ENCODE assay signal across 27 cellular contexts in the genomic region with DNA sequence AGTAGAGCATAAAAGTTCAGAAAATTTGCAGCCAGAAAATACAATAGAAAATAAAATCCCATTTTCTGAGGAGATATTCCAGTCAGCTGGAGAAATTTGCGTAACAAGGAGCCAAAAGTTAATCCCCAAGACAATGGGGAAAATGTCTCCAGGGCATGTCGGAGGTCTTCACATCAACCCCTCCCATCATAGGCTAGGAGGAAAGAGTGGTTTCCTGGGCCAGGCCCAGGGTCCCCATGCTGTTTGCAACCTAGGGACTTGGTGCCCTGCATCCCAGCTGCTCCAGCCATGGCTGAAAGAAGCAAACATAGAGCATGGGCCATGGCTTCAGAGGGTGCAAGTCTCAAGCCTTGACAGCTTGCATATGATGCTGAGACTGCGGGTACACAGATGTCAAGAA.
DNase-seq lines count a peak whose midpoint lies in the region.
"Had no signal": no experiment of that assay in that cellular context is flagged by ENCODE, and none has a peak within 500 bp of the region (broad histone marks: within the 10 kb centered on the region; RNA-seq: fewer than 3 reads in every experiment).

No MANE protein-coding gene starts in this region.

- no peaks in the 10 kb centered on the region for H3K36me3 ChIP-seq in HAP-1 (replicated peaks)
- H3K36me3 ChIP-seq: BE2C; BLaER1; BLaER1 treated with 17β-estradiol and CSF1 and Interleukin-3, amounts not matched to agents 10 nM and 100 nM had no signal

- in situ Hi-C loops in HAP-1 (cut with MboI; ENCODE audit: low sequenced_read_pairs): no loop called here

- H3K4me1 ChIP-seq in HAP-1: peaks cover 11% of the 10 kb centered on the region
- H3K4me1 ChIP-seq: A549; BE2C; BLaER1; BLaER1 treated with 17β-estradiol and CSF1 and Interleukin-3, amounts not matched to agents 10 nM and 100 nM; Caco-2 had no signal

- H3K4me3 ChIP-seq in HAP-1: no peak overlapping the region
- H3K4me3 ChIP-seq: A549; BLaER1; BLaER1 treated with 17β-estradiol and CSF1 and Interleukin-3, amounts not matched to agents 10 nM and 100 nM had no signal

- DNase-seq in ELF-1 (ENCODE audit: low read depth, low spot score) (peak; percentile 18), HAP-1 (ENCODE audit: low spot score in 2 of 2) (peak; percentile 47 to 62), activated gamma-delta T cell (lab: John Stamatoyannopoulos, UW) (no peak), GOT3 (lab: John Stamatoyannopoulos, UW) (no peak)
- DNase-seq: 8988T; ACHN; AML-193; BE2C; C1 segment of cervical spinal cord; Caco-2; Calu3; CD4-positive, alpha-beta memory T cell; CD4-positive, alpha-beta T cell; CD4-positive, CD25-positive, alpha-beta regulatory T cell; CD8-positive, alpha-beta memory T cell; CD8-positive, alpha-beta T cell; COR-L47; DMS 273 treated with DMSO at 0.1 percent for 48 hours; DMS153; DMS53; DMS79; DMS79 treated with DMSO at 0.1 percent for 48 hours; DND-41; EL had no signal

- no peaks in the 10 kb centered on the region for H3K9me3 ChIP-seq in HAP-1
- H3K9me3 ChIP-seq: A549, BE2C, BLaER1, Caco-2 had no signal

- H3K27me3 ChIP-seq in HAP-1 (ENCODE audit: low read depth): no peaks in the 10 kb centered on the region
- H3K27me3 ChIP-seq: BE2C; BLaER1; BLaER1 treated with 17β-estradiol and CSF1 and Interleukin-3, amounts not matched to agents 10 nM and 100 nM had no signal

Comparison
In these comparisons a context has a peak if more than half of its experiments do, and no peak if none do; other contexts are left out.
1. DNase-seq: peak in ELF-1 (single experiment) and HAP-1 (2 of 2); none in activated gamma-delta T cell (single experiment) and GOT3 (single experiment).